22 cellular contexts compared by ENCODE assay signal in genomic region chr11:134414036-134414731, GRCh38. TPM values are rescaled to one million over a fixed set of nuclear protein-coding genes. Genes with fewer than 3 reads are reported as not detected.
DNase-seq lines count a peak whose midpoint lies in the region; ATAC-seq and TF ChIP-seq lines count a peak whose summit lies in the region.
"Had no signal": no experiment of that assay in that cellular context is flagged by ENCODE, and none has a peak within 500 bp of the region (broad histone marks: within the 10 kb centered on the region; RNA-seq: fewer than 3 reads in every experiment).

No MANE protein-coding gene starts in this region.

- no peaks in the 10 kb centered on the region for H3K9me3 Mint-ChIP-seq in mesothelial cell of epicardium

- no peak for TF ChIP-seq RAD21 in SK-N-SH (IDR thresholded peaks at IDR 0.05; ENCODE audit: low read length)

- H3K4me1 ChIP-seq in SK-N-SH (ENCODE audit: control insufficient read depth in 1 of 2, insufficient read depth in 2 of 2, low read depth in 1 of 2, low read length in 1 of 2) = peaks cover 0 to 64% of the 10 kb centered on the region in 2 experiments; a peak in 2 of 4 replicates
- H3K4me1 ChIP-seq: A549, foreskin keratinocyte had no signal

- no peaks in the 10 kb centered on the region for H3K36me3 ChIP-seq in SK-N-SH (replicated peaks in 1 of 2; ENCODE audit: control insufficient read depth in 1 of 2, insufficient read depth in 2 of 2, low read length in 1 of 2)
- H3K36me3 ChIP-seq: cardiac muscle cell, Peyer's patch, WERI-Rb-1 had no signal

- no peaks in the 10 kb centered on the region for H3K36me3 Mint-ChIP-seq in mesothelial cell of epicardium

- H3K4me2 ChIP-seq in SK-N-SH = no peak overlapping the region
- H3K4me2 ChIP-seq: A549 had no signal

- H3K9me3 ChIP-seq in SK-N-SH = no peaks in the 10 kb centered on the region
- H3K9me3 ChIP-seq: A549, Peyer's patch had no signal

- TF ChIP-seq CTCF in SK-N-SH (IDR thresholded peaks at IDR 0.05) = no peak
- no peak for TF ChIP-seq CTCF in mesothelial cell of epicardium (IDR thresholded peaks at IDR 0.05; ENCODE audit: unreplicated experiment)

- H4K20me1 ChIP-seq in SK-N-SH (ENCODE audit: insufficient read depth) = no peaks in the 10 kb centered on the region

- CTCF ChIA-PET in SK-N-SH (lab: Yijun Ruan, JAX) = interaction anchor here (0.5 kb wide), 1 partner anchor 151 kb away, joined by 3 read pairs; no protein-coding TSS in a partner anchor

- H3K27ac ChIP-seq in SK-N-SH (ENCODE audit: low read depth in 2 of 2, low read length in 1 of 2) (peak overlapping the region in 1 of 2 experiments; percentile 82; a peak in 2 of 4 replicates), caudate nucleus (ENCODE audit: low read depth, low read length) (peak overlapping the region; percentile 94)
- H3K27ac ChIP-seq: A549, cardiac muscle cell, epithelial cell of prostate, foreskin keratinocyte, Peyer's patch, WERI-Rb-1 had no signal

- ATAC-seq in SK-N-SH treated with all-trans-retinoic acid at 6 μM for 48 hours = no peak; the same call in 2 of the 3 replicates
- ATAC-seq: foreskin keratinocyte, GM12878, left colon had no signal

- H3K4me3 ChIP-seq in SK-N-SH (ENCODE audit: low read depth in 2 of 2, low read length in 1 of 2) = no peak overlapping the region
- H3K4me3 ChIP-seq: A549, cardiac muscle cell, GM12878, Peyer's patch had no signal

- H3K9me2 ChIP-seq in SK-N-SH = no peaks in the 10 kb centered on the region

- 19% methylated on average over 8 of the region's 13 CpGs for WGBS in SK-N-SH (ENCODE audit: low lambda C conversion rate)

- no peaks in the 10 kb centered on the region for H3K4me1 Mint-ChIP-seq in mesothelial cell of epicardium

- H3K27me3 ChIP-seq in SK-N-SH (ENCODE audit: insufficient read depth) = no peaks in the 10 kb centered on the region

- peaks cover 87% of the 10 kb centered on the region for H3K27me3 Mint-ChIP-seq in mesothelial cell of epicardium (ENCODE audit: low read depth)

- POLR2A ChIA-PET in SK-N-SH (lab: Yijun Ruan, JAX) = no interaction called here

- no peaks in the 10 kb centered on the region for H3F3A ChIP-seq in SK-N-SH (replicated peaks; ENCODE audit: insufficient read depth)

- no peaks in the 10 kb centered on the region for H3K79me2 ChIP-seq in SK-N-SH (ENCODE audit: insufficient read depth)

- DNase-seq in SK-N-SH (peak; percentile 55), caudate nucleus (lab: John Stamatoyannopoulos, UW) (peak in 1 of 61 donors; percentile 44), mesothelial cell of epicardium (ENCODE audit: low spot score in 2 of 2, unreplicated experiment in 2 of 2) (no peak), superior temporal gyrus (ENCODE audit: extremely low spot score) (peak; percentile 60), NCI-H1092 (lab: John Stamatoyannopoulos, UW) (no peak), RKO (ENCODE audit: low spot score) (no peak), NCI-H446 treated with DMSO at 0.1 percent for 48 hours (lab: John Stamatoyannopoulos, UW) (no peak)
- DNase-seq: activated CD4-positive, alpha-beta T cell treated with anti-CD3 and anti-CD28 coated beads, Interleukin-2, amount 50 U/mL, for 4 hours; activated CD8-positive, alpha-beta memory T cell treated with anti-CD3 and anti-CD28 coated beads, Interleukin-2, amount 50 U/mL, for 48 hours; activated gamma-delta T cell treated with Interleukin-2 at 50 U/mL for 16 hours; foreskin keratinocyte; Karpas-422; left colon; NCI-H187; NCI-H226; WERI-Rb-1 had no signal

- no peak overlapping the region for H2AFZ ChIP-seq in SK-N-SH (ENCODE audit: low read depth)

- H3K9ac ChIP-seq in SK-N-SH = no peak overlapping the region

- H3K4me3 Mint-ChIP-seq in mesothelial cell of epicardium = peak overlapping the region; percentile 64

- H3K27ac Mint-ChIP-seq in mesothelial cell of epicardium = no peak overlapping the region

- TF ChIP-seq EP300 in SK-N-SH (IDR thresholded peaks at IDR 0.05; ENCODE audit: borderline replicate concordance in 1 of 2, low read depth in 1 of 2, low read length in 1 of 2) = no peak

TF ChIP-seq in SK-N-SH, 30 proteins besides CTCF, POLR2A, EP300 and RAD21 (continues in another document):
- TF ChIP-seq NRF1 (IDR thresholded peaks at IDR 0.05; ENCODE audit: low read depth, low read length) (no peak), FOXM1 (IDR thresholded peaks at IDR 0.05; ENCODE audit: low read depth) (no peak), TCF12 (IDR thresholded peaks at IDR 0.05) (no peak), MXI1 (IDR thresholded peaks at IDR 0.05; ENCODE audit: low read depth, low read length) (no peak), ELF1 (IDR thresholded peaks at IDR 0.05) (no peak), YY1 (IDR thresholded peaks at IDR 0.05; ENCODE audit: low read depth) (no peak), FOXJ3 (CRISPR knock-in tag; IDR thresholded peaks at IDR 0.05) (no peak), PBX3 (IDR thresholded peaks at IDR 0.05) (no peak)

TF ChIP-seq in SK-N-SH treated with all-trans-retinoic acid at 6 μM for 48 hours, 23 proteins besides CTCF, POLR2A, EP300 and RAD21:
- no peak for TF ChIP-seq TSHZ2 (CRISPR knock-in tag; IDR thresholded peaks at IDR 0.05)
- TF ChIP-seq ZNF70 (CRISPR knock-in tag; IDR thresholded peaks at IDR 0.05) = no peak
- TF ChIP-seq, protein P1, sequence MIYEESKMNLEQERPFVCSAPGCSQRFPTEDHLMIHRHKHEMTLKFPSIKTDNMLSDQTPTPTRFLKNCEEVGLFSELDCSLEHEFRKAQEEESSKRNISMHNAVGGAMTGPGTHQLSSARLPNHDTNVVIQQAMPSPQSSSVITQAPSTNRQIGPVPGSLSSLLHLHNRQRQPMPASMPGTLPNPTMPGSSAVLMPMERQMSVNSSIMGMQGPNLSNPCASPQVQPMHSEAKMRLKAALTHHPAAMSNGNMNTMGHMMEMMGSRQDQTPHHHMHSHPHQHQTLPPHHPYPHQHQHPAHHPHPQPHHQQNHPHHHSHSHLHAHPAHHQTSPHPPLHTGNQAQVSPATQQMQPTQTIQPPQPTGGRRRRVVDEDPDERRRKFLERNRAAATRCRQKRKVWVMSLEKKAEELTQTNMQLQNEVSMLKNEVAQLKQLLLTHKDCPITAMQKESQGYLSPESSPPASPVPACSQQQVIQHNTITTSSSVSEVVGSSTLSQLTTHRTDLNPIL (CRISPR knock-in tag; IDR thresholded peaks at IDR 0.05; ENCODE audit: low read depth) = no peak
- no peak for TF ChIP-seq RARB (CRISPR knock-in tag; IDR thresholded peaks at IDR 0.05)
- TF ChIP-seq, protein P2, sequence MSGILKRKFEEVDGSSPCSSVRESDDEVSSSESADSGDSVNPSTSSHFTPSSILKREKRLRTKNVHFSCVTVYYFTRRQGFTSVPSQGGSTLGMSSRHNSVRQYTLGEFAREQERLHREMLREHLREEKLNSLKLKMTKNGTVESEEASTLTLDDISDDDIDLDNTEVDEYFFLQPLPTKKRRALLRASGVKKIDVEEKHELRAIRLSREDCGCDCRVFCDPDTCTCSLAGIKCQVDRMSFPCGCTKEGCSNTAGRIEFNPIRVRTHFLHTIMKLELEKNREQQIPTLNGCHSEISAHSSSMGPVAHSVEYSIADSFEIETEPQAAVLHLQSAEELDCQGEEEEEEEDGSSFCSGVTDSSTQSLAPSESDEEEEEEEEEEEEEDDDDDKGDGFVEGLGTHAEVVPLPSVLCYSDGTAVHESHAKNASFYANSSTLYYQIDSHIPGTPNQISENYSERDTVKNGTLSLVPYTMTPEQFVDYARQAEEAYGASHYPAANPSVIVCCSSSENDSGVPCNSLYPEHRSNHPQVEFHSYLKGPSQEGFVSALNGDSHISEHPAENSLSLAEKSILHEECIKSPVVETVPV (CRISPR knock-in tag; IDR thresholded peaks at IDR 0.05) = no peak
- no peak for TF ChIP-seq BACH2 (CRISPR knock-in tag; IDR thresholded peaks at IDR 0.05; ENCODE audit: borderline replicate concordance)
- TF ChIP-seq ZFP3 (CRISPR knock-in tag; IDR thresholded peaks at IDR 0.05) = no peak
- no peak for TF ChIP-seq ZNF8 (CRISPR knock-in tag; IDR thresholded peaks at IDR 0.05)
- TF ChIP-seq TCF4 (CRISPR knock-in tag; IDR thresholded peaks at IDR 0.05; ENCODE audit: borderline replicate concordance) = no peak
TF ChIP-seq in SK-N-SH treated with all-trans-retinoic acid at 6 μM for 48 hours: peak in this region for 0.

RNA-seq across cellular contexts. Expression of gene B3GAT1, which starts 2.1 kb away (rescaled TPM):
- 0.15 and 0.16 TPM in 2 replicates for polyA plus RNA-seq in SK-N-SH (2012; rRNA removed)
- polyA plus RNA-seq in SK-N-SH (2012; cell fraction: cytosol; rRNA removed) = 0.09 and 0.51 TPM in 2 replicates
- polyA plus RNA-seq in SK-N-SH (2012; cell fraction: nucleus; rRNA removed) = 0.67 and 1.2 TPM in 2 replicates
- total RNA-seq in mesothelial cell of epicardium = 1.4 to 1.5 TPM (median 1.5 TPM) in 3 replicates
- polyA plus RNA-seq: A549, cardiac muscle cell, GM12878 had no signal

Comparison
In these comparisons a context has a peak if more than half of its experiments do, and no peak if none do; other contexts are left out.
1. DNase-seq: peak in SK-N-SH (single experiment) and superior temporal gyrus (single experiment); none in mesothelial cell of epicardium (0 of 2), NCI-H1092 (single experiment), RKO (single experiment) and NCI-H446 treated with DMSO at 0.1 percent for 48 hours (single experiment).